Comparison of ENCODE assay signal across 9 cellular contexts in the genomic region with DNA sequence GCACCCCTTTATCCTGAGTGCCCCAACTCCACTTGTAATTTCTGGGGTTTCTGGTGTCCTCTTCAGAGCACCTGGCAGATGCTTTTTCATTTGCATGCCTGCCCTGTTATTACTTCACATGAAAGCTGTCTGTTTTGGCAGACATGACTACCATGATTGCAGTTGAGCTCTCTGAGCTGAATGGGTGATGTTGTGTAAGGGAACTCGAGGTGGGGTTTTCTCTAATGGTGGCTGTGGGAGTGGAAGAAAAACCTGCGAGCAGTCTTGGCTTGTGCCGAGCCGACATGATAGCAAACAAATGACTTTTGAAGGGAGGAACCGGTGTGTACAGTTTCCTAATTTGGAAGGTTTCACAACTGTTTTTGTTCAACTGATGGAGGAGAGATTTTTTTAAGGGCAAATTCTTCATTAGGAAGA.
DNase-seq lines count a peak whose midpoint lies in the region; ATAC-seq and TF ChIP-seq lines count a peak whose summit lies in the region.
"Had no signal": no experiment of that assay in that cellular context is flagged by ENCODE, and none has a peak within 500 bp of the region (broad histone marks: within the 10 kb centered on the region; RNA-seq: fewer than 3 reads in every experiment).

No MANE protein-coding gene starts in this region.

- peaks cover 0 to 5% (median 2%) of the 10 kb centered on the region in 3 experiments; a peak in 2 of 7 replicates for H3K36me3 Mint-ChIP-seq in H9 (ENCODE audit: insufficient read depth in 1 of 3, low read depth in 3 of 3)
- no peaks in the 10 kb centered on the region for H3K36me3 Mint-ChIP-seq in activated T-cell treated with anti-CD3 and anti-CD28 coated beads, Interleukin-2, amount 50 U/mL, for 72 hours (ENCODE audit: insufficient read depth in 2 of 2)
- H3K36me3 Mint-ChIP-seq: natural killer cell had no signal

- no peak overlapping the region for H3K4me3 Mint-ChIP-seq in H9
- no peak overlapping the region for H3K4me3 Mint-ChIP-seq in activated T-cell treated with anti-CD3 and anti-CD28 coated beads, Interleukin-2, amount 50 U/mL, for 72 hours
- H3K4me3 Mint-ChIP-seq: natural killer cell had no signal

- no peaks in the 10 kb centered on the region for H3K9me3 ChIP-seq in H9 (ENCODE audit: control insufficient read depth, low read depth, low read length)
- H3K9me3 ChIP-seq in adipocyte (ENCODE audit: control insufficient read depth, low read length) = no peaks in the 10 kb centered on the region
- H3K9me3 ChIP-seq in smooth muscle cell (replicated peaks; ENCODE audit: low read depth) = no peaks in the 10 kb centered on the region

- H4K8ac ChIP-seq in H9 (replicated peaks; ENCODE audit: insufficient read length, low read depth, low read length) = no peak overlapping the region

- H3K36me3 ChIP-seq in adipocyte (ENCODE audit: control insufficient read depth, insufficient read depth, low read length, severe bottlenecking) = no peaks in the 10 kb centered on the region
- H3K36me3 ChIP-seq in smooth muscle cell (ENCODE audit: low read depth) = no peaks in the 10 kb centered on the region

- H2AFZ ChIP-seq in H9 (ENCODE audit: low read length) (no peak overlapping the region), smooth muscle cell (ENCODE audit: low read depth) (no peak overlapping the region)

- H3K27me3 ChIP-seq in H9 (ENCODE audit: insufficient read depth, low read length) (no peaks in the 10 kb centered on the region), adipocyte (replicated peaks; ENCODE audit: control insufficient read depth, insufficient read depth, low read length) (no peaks in the 10 kb centered on the region), smooth muscle cell (ENCODE audit: low read depth) (no peaks in the 10 kb centered on the region)

- WGBS in H9 (ENCODE audit: extremely low coverage, insufficient read length, low lambda C conversion rate) = no CpG with 5 or more reads among the region's 5 CpGs
- WGBS in smooth muscle cell (ENCODE audit: low lambda C conversion rate) = 14% methylated on average over 5 of the region's 5 CpGs

- no peaks in the 10 kb centered on the region for H4K20me1 ChIP-seq in H9 (ENCODE audit: control insufficient read depth, insufficient read depth, insufficient read length)
- no peaks in the 10 kb centered on the region for H4K20me1 ChIP-seq in smooth muscle cell (ENCODE audit: low read depth)

- H3K9ac ChIP-seq in H9 (ENCODE audit: extremely low read depth, insufficient read length, low read length) (no peak overlapping the region), adipocyte (ENCODE audit: low read length) (peak overlapping the region; percentile 89), smooth muscle cell (ENCODE audit: low read depth) (peak overlapping the region; percentile 73)

- no peak overlapping the region for H4K5ac ChIP-seq in H9 (ENCODE audit: insufficient read length, low read depth, low read length)

- no peak overlapping the region for H2BK5ac ChIP-seq in H9 (ENCODE audit: insufficient read length, low read length)

- no peak overlapping the region for H3T11ph ChIP-seq in H9 (ENCODE audit: low read length)

- no peaks in the 10 kb centered on the region for H3K79me2 ChIP-seq in H9 (ENCODE audit: insufficient read depth, low read length)
- peaks cover 22% of the 10 kb centered on the region for H3K79me2 ChIP-seq in smooth muscle cell (ENCODE audit: low read depth)

- H3K23me2 ChIP-seq in H9 (ENCODE audit: insufficient read length, low read depth, low read length, poor library complexity, severe bottlenecking) = no peaks in the 10 kb centered on the region

- no peak overlapping the region for H3K18ac ChIP-seq in H9 (ENCODE audit: insufficient read length, low read depth, low read length)

- no peak overlapping the region for H2AK5ac ChIP-seq in H9 (ENCODE audit: insufficient read length, low read length)

- H3K27me3 Mint-ChIP-seq in H9 (ENCODE audit: low read depth) = no peaks in the 10 kb centered on the region
- H3K27me3 Mint-ChIP-seq in activated T-cell treated with anti-CD3 and anti-CD28 coated beads, Interleukin-2, amount 50 U/mL, for 72 hours (ENCODE audit: low read depth) = no peaks in the 10 kb centered on the region

- H3K4ac ChIP-seq in H9 (ENCODE audit: low read depth, low read length) = no peak overlapping the region

- H3K27ac ChIP-seq in H9 (ENCODE audit: insufficient read length, low read depth, low read length) (no peak overlapping the region), smooth muscle cell (ENCODE audit: low read depth) (peak overlapping the region; percentile 100)

- no peak overlapping the region for H2BK15ac ChIP-seq in H9 (ENCODE audit: low read depth, low read length)

- H2BK20ac ChIP-seq in H9 (ENCODE audit: low read depth, low read length, poor library complexity, severe bottlenecking) = no peak overlapping the region

- DNase-seq in H9 = no peak
- peak; percentile 74 for DNase-seq in adipocyte (ENCODE audit: low read depth)
- DNase-seq in left ventricle myocardium superior = no peak
- DNase-seq in smooth muscle cell (lab: John Stamatoyannopoulos, UW; ENCODE audit: unreplicated experiment) = no peak
- no peak for DNase-seq in activated T-cell treated with anti-CD3 and anti-CD28 coated beads, Interleukin-2, amount 50 U/mL, for 72 hours
- DNase-seq in NCI-H774 (lab: John Stamatoyannopoulos, UW) = no peak
- DNase-seq: natural killer cell had no signal

- no peaks in the 10 kb centered on the region for H3K9me3 Mint-ChIP-seq in H9
- H3K9me3 Mint-ChIP-seq in activated T-cell treated with anti-CD3 and anti-CD28 coated beads, Interleukin-2, amount 50 U/mL, for 72 hours = no peaks in the 10 kb centered on the region
- H3K9me3 Mint-ChIP-seq: natural killer cell had no signal

- H2BK12ac ChIP-seq in H9 (ENCODE audit: insufficient read length, low read depth, low read length) = no peak overlapping the region

- H3K4me3 ChIP-seq in adipocyte (ENCODE audit: low read length) (peak overlapping the region; percentile 7), smooth muscle cell (peak overlapping the region; percentile 3)

- H3K4me2 ChIP-seq in H9 (ENCODE audit: insufficient read depth, insufficient read length, low read length) (no peak overlapping the region), smooth muscle cell (peak overlapping the region; percentile 71)

- peak; percentile 39 for ATAC-seq in left ventricle myocardium superior
- ATAC-seq in GM18511 (IDR thresholded peaks at IDR 0.05; ENCODE audit: unreplicated experiment) = no peak
- ATAC-seq in HG02678 (IDR thresholded peaks at IDR 0.05; ENCODE audit: unreplicated experiment) = no peak
- ATAC-seq in activated T-cell treated with anti-CD3 and anti-CD28 coated beads, Interleukin-2, amount 50 U/mL, for 72 hours (replicated peaks in 1 of 2) = no peak
- ATAC-seq: natural killer cell had no signal

- peaks cover 34 to 40% of the 10 kb centered on the region in 2 experiments for H3K4me1 Mint-ChIP-seq in H9
- no peaks in the 10 kb centered on the region for H3K4me1 Mint-ChIP-seq in activated T-cell treated with anti-CD3 and anti-CD28 coated beads, Interleukin-2, amount 50 U/mL, for 72 hours (ENCODE audit: low read depth)

- no peak overlapping the region for H2BK120ac ChIP-seq in H9 (ENCODE audit: low read depth, low read length, poor library complexity, severe bottlenecking)

- H3F3A ChIP-seq in smooth muscle cell (ENCODE audit: low read depth) = peaks cover 47% of the 10 kb centered on the region

- intact Hi-C loops in left ventricle myocardium superior (cut with micrococcal nuclease) = no loop called here

- H3K4me1 ChIP-seq in H9 (ENCODE audit: insufficient read depth, low read length) (no peaks in the 10 kb centered on the region), adipocyte (ENCODE audit: control insufficient read depth, insufficient read depth, low read length) (peaks cover 53% of the 10 kb centered on the region), smooth muscle cell (ENCODE audit: low read depth) (peaks cover 52% of the 10 kb centered on the region)

- no peak overlapping the region for H4K91ac ChIP-seq in H9 (ENCODE audit: insufficient read length, low read depth, low read length)

- H3K79me1 ChIP-seq in H9 (ENCODE audit: insufficient read depth, low read depth, low read length, poor library complexity, severe bottlenecking) = no peaks in the 10 kb centered on the region

- H3K27ac Mint-ChIP-seq in H9 = peak overlapping the region in 2 of 3 experiments; percentile 2 to 12; a peak in 3 of 7 replicates
- no peak overlapping the region for H3K27ac Mint-ChIP-seq in activated T-cell treated with anti-CD3 and anti-CD28 coated beads, Interleukin-2, amount 50 U/mL, for 72 hours

- no peak for TF ChIP-seq CTCF in H9 (conservative IDR thresholded peaks at IDR 0.05)
- TF ChIP-seq CTCF in smooth muscle cell (IDR thresholded peaks at IDR 0.05; ENCODE audit: borderline replicate concordance, insufficient read depth, poor library complexity, severe bottlenecking) = no peak

- no peak overlapping the region for H3K23ac ChIP-seq in H9 (ENCODE audit: insufficient read length, low read depth, low read length)

- H3K14ac ChIP-seq in H9 (ENCODE audit: insufficient read depth, low read length) = no peak overlapping the region

- H3K56ac ChIP-seq in H9 (ENCODE audit: insufficient read length, low read depth, low read length) = no peak overlapping the region
